ENCODE assay signal across 10 cellular contexts in the genomic region with DNA sequence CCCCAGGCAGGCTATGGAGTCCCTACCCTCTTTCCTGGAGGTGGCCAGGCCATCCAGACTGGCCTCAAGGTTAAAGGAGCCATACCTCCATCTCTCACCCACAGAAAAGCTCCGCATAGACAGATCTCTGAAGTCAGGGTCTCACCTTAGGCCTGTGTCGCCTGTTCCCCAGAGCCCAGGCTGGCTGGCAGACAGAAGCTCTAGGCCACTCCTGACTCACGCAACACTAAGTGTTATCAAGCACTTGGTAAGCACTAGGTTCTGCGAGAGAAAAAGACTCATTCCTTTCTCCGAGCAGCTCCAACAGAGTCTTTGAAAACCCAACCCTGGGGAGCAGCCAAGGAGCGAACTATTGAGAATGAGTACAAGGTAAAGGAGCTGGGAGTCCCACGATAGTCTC. TPM values are rescaled to one million over a fixed set of nuclear protein-coding genes. Genes with fewer than 3 reads are reported as not detected.
DNase-seq lines count a peak whose midpoint lies in the region; ATAC-seq and TF ChIP-seq lines count a peak whose summit lies in the region.
"Had no signal": no experiment of that assay in that cellular context is flagged by ENCODE, and none has a peak within 500 bp of the region (broad histone marks: within the 10 kb centered on the region; RNA-seq: fewer than 3 reads in every experiment).

No MANE protein-coding gene starts in this region.

- H3K9me3 Mint-ChIP-seq in CD4-positive, alpha-beta T cell, result no peaks in the 10 kb centered on the region
- H3K9me3 Mint-ChIP-seq in Caco-2 (ENCODE audit: unreplicated experiment), result no peaks in the 10 kb centered on the region

- DNase-seq in CD4-positive, alpha-beta T cell, result peak in 1 of 10 experiments; percentile 5
- no peak for DNase-seq in neuronal stem cell (ENCODE audit: low spot score)
- no peak for DNase-seq in NK-92 (lab: John Stamatoyannopoulos, UW; ENCODE audit: unreplicated experiment)
- no peak for DNase-seq in DMS153 treated with DMSO at 0.1 percent for 48 hours (lab: John Stamatoyannopoulos, UW; ENCODE audit: unreplicated experiment)
- DNase-seq in Caco-2, result no peak
- DNase-seq: NCI-H1105, SIG-M5 had no signal

- H2AFZ ChIP-seq in KMS-11 (ENCODE audit: low read depth) (no peak overlapping the region), neuronal stem cell (ENCODE audit: low read length) (no peak overlapping the region)

- no peak overlapping the region for H4K91ac ChIP-seq in neuronal stem cell (ENCODE audit: low read depth, low read length, poor library complexity)

- no peak overlapping the region for H3K4me3 ChIP-seq in KMS-11 (IDR thresholded peaks at IDR 0.05; ENCODE audit: insufficient read depth, low read depth, low read length)
- H3K4me3 ChIP-seq in duodenal mucosa (ENCODE audit: low read depth in 1 of 2, low read length in 2 of 2), result peak overlapping the region; percentile 26 to 27
- no peak overlapping the region for H3K4me3 ChIP-seq in neuronal stem cell (ENCODE audit: low read length in 2 of 2)
- no peak overlapping the region for H3K4me3 ChIP-seq in Caco-2 (ENCODE audit: low read depth, low read length)

- H2BK15ac ChIP-seq in neuronal stem cell (ENCODE audit: low read length), result no peak overlapping the region

- intact Hi-C loops in CD4-positive, alpha-beta T cell (cut with DNase I, micrococcal nuclease), result loop anchor here (5.0 to 10.0 kb wide), 10 partner anchors 32 to 1933 kb away; partner anchors contain the start of genes ACAA2 (in 1 of the 2), C18orf32 (in 1 of the 2) and ME2 (in 1 of the 2)
- intact Hi-C loops in Caco-2 (cut with micrococcal nuclease; ENCODE audit: unreplicated experiment), result loop anchor here (10.0 kb wide), 1 partner anchor 160 kb away; no protein-coding TSS in a partner anchor

- no peak overlapping the region for H3K14ac ChIP-seq in neuronal stem cell (ENCODE audit: low read length)

- no peak overlapping the region for H2BK12ac ChIP-seq in neuronal stem cell (ENCODE audit: low read length)

- H3K27ac Mint-ChIP-seq in CD4-positive, alpha-beta T cell, result peak overlapping the region; percentile 99
- no peak overlapping the region for H3K27ac Mint-ChIP-seq in Caco-2 (ENCODE audit: unreplicated experiment)

- no peak for ATAC-seq in CD4-positive, alpha-beta T cell (ENCODE audit: poor library complexity)
- ATAC-seq in GM21390 (IDR thresholded peaks at IDR 0.05; ENCODE audit: unreplicated experiment), result no peak

- H2BK5ac ChIP-seq in neuronal stem cell (ENCODE audit: low read length), result no peak overlapping the region

- TF ChIP-seq CTCF in CD4-positive, alpha-beta T cell (IDR thresholded peaks at IDR 0.05), result no peak
- TF ChIP-seq CTCF in KMS-11 (conservative IDR thresholded peaks at IDR 0.05; ENCODE audit: low read depth, low read length) (no peak), Caco-2 (IDR thresholded peaks at IDR 0.05; ENCODE audit: insufficient read depth in 1 of 2, low read depth in 1 of 2, low read length in 1 of 2, severe bottlenecking in 1 of 2, unreplicated experiment in 1 of 2) (no peak)

- H3K79me2 ChIP-seq in KMS-11 (ENCODE audit: insufficient read depth, low read depth), result peaks cover 100% of the 10 kb centered on the region

- H3K27me3 Mint-ChIP-seq in CD4-positive, alpha-beta T cell, result no peaks in the 10 kb centered on the region
- no peaks in the 10 kb centered on the region for H3K27me3 Mint-ChIP-seq in Caco-2 (ENCODE audit: insufficient read depth, unreplicated experiment)

- no peak overlapping the region for H3K23ac ChIP-seq in neuronal stem cell (ENCODE audit: low read depth, low read length, poor library complexity)

- CTCF ChIA-PET in CD4-positive, alpha-beta T cell (lab: Charles Lee), result interaction anchor here (0.8 kb wide), 1 partner anchor 16 kb away, joined by 3 read pairs; no protein-coding TSS in a partner anchor
- CTCF ChIA-PET in Caco-2 (lab: Charles Lee), result no interaction called here

- H3K18ac ChIP-seq in neuronal stem cell (ENCODE audit: low read length), result peak overlapping the region; percentile 25

- no peak overlapping the region for H4K8ac ChIP-seq in neuronal stem cell (ENCODE audit: low read depth, low read length)

- H2BK120ac ChIP-seq in neuronal stem cell (ENCODE audit: low read depth, low read length), result no peak overlapping the region

- WGBS in neuronal stem cell (ENCODE audit: extremely low coverage in 2 of 2, insufficient read length in 2 of 2, insufficient replicate concordance in 1 of 2), 2 donors, result no CpG with 5 or more reads among the region's 7 CpGs

- no peaks in the 10 kb centered on the region for H3K79me1 ChIP-seq in neuronal stem cell (ENCODE audit: low read depth, low read length)

- BruUV-seq in Caco-2 (replicated peaks; lab: Mats Ljungman, UMichigan), result no TSS peak

- POLR2A ChIA-PET in CD4-positive, alpha-beta T cell (lab: Charles Lee), result interaction anchor here (0.8 to 1.5 kb wide), 5 partner anchors 8 to 100 kb away, joined by 3 to 5 read pairs (median 3); no protein-coding TSS in a partner anchor
- POLR2A ChIA-PET in Caco-2 (lab: Charles Lee), result interaction anchor here (0.6 kb wide), 1 partner anchor 294 kb away, joined by 4 read pairs; no protein-coding TSS in a partner anchor

- H3K4ac ChIP-seq in neuronal stem cell (ENCODE audit: low read length), result no peak overlapping the region

- H3K4me1 Mint-ChIP-seq in CD4-positive, alpha-beta T cell (ENCODE audit: low read depth), result peaks cover 95% of the 10 kb centered on the region
- H3K4me1 Mint-ChIP-seq in Caco-2 (ENCODE audit: low read depth, unreplicated experiment), result peaks cover 24% of the 10 kb centered on the region

- H3K27me3 ChIP-seq in CD4-positive, alpha-beta T cell (ENCODE audit: control insufficient read depth, insufficient read depth, low read length), result no peaks in the 10 kb centered on the region
- H3K27me3 ChIP-seq in KMS-11 (ENCODE audit: insufficient read depth, low read depth) (no peaks in the 10 kb centered on the region), duodenal mucosa (ENCODE audit: control insufficient read depth in 1 of 2, insufficient read depth in 2 of 2, low read length in 2 of 2) (no peaks in the 10 kb centered on the region), neuronal stem cell (ENCODE audit: control insufficient read depth in 3 of 3, insufficient read depth in 3 of 3, low read depth in 1 of 3, low read length in 3 of 3) (peaks cover 0 to 26% (median 9%) of the 10 kb centered on the region in 3 experiments), Caco-2 (replicated peaks; ENCODE audit: control insufficient read depth, insufficient read depth, low read length) (no peaks in the 10 kb centered on the region)

- H3K4me1 ChIP-seq in KMS-11 (ENCODE audit: low read depth, poor library complexity, severe bottlenecking), result peaks cover 80% of the 10 kb centered on the region
- H3K4me1 ChIP-seq in duodenal mucosa (ENCODE audit: control insufficient read depth in 1 of 2, insufficient read depth in 2 of 2, low read length in 2 of 2), result peaks cover 82 to 83% of the 10 kb centered on the region in 2 donors
- H3K4me1 ChIP-seq in neuronal stem cell (ENCODE audit: control insufficient read depth in 2 of 2, insufficient read depth in 1 of 2, low read depth in 1 of 2, low read length in 2 of 2), result peaks cover 27 to 33% of the 10 kb centered on the region in 2 donors
- peaks cover 61% of the 10 kb centered on the region for H3K4me1 ChIP-seq in Caco-2

- no peak overlapping the region for H2AK5ac ChIP-seq in neuronal stem cell (ENCODE audit: low read depth, low read length)

- H3K27ac ChIP-seq in CD4-positive, alpha-beta T cell (ENCODE audit: low read depth, low read length), result no peak overlapping the region
- H3K27ac ChIP-seq in KMS-11 (no peak overlapping the region), duodenal mucosa (ENCODE audit: low read depth, low read length) (peak overlapping the region; percentile 26), neuronal stem cell (replicated peaks; ENCODE audit: low read length) (no peak overlapping the region)

- H3K4me2 ChIP-seq in KMS-11 (peak overlapping the region; percentile 95), neuronal stem cell (ENCODE audit: insufficient read depth, low read length, poor library complexity, severe bottlenecking) (no peak overlapping the region)

- peaks cover 94% of the 10 kb centered on the region for H4K20me1 ChIP-seq in KMS-11 (ENCODE audit: insufficient read depth)

- H3K36me3 ChIP-seq in KMS-11 (ENCODE audit: insufficient read depth) (peaks cover 34% of the 10 kb centered on the region; the same call in 1 of the 2 replicates), duodenal mucosa (ENCODE audit: control insufficient read depth in 1 of 2, insufficient read depth in 2 of 2, low read length in 2 of 2) (peaks cover 5 to 28% of the 10 kb centered on the region in 2 donors), neuronal stem cell (replicated peaks in 1 of 2; ENCODE audit: control insufficient read depth in 2 of 2, insufficient read depth in 2 of 2, low read length in 2 of 2) (peaks cover 0 to 25% of the 10 kb centered on the region in 2 donors), Caco-2 (ENCODE audit: control insufficient read depth, insufficient read depth, low read length) (no peaks in the 10 kb centered on the region; the same call in 1 of the 2 replicates)

- H3K36me3 Mint-ChIP-seq in CD4-positive, alpha-beta T cell (ENCODE audit: low read depth), result peaks cover 63% of the 10 kb centered on the region
- H3K36me3 Mint-ChIP-seq in Caco-2 (ENCODE audit: insufficient read depth, unreplicated experiment), result peaks cover 31% of the 10 kb centered on the region

- H3K9ac ChIP-seq in KMS-11 (no peak overlapping the region), duodenal mucosa (ENCODE audit: low read depth in 1 of 2, low read length in 2 of 2) (peak overlapping the region in 1 of 2 donors; percentile 21), neuronal stem cell (ENCODE audit: low read depth, low read length, poor library complexity) (no peak overlapping the region)

- H3K9me3 ChIP-seq in CD4-positive, alpha-beta T cell (ENCODE audit: control insufficient read depth, low read length), result no peaks in the 10 kb centered on the region
- H3K9me3 ChIP-seq in duodenal mucosa (ENCODE audit: control insufficient read depth in 1 of 2, low read length in 2 of 2) (no peaks in the 10 kb centered on the region), neuronal stem cell (replicated peaks in 1 of 2; ENCODE audit: control insufficient read depth in 2 of 2, insufficient read depth in 1 of 2, low read depth in 1 of 2, low read length in 2 of 2) (no peaks in the 10 kb centered on the region), Caco-2 (no peaks in the 10 kb centered on the region)

- peak overlapping the region; percentile 83 for H3K4me3 Mint-ChIP-seq in CD4-positive, alpha-beta T cell
- H3K4me3 Mint-ChIP-seq in Caco-2 (ENCODE audit: unreplicated experiment), result no peak overlapping the region

RNA-seq across cellular contexts. Expression of gene SMAD7, which starts 6.1 kb away (rescaled TPM):
- total RNA-seq in CD4-positive, alpha-beta T cell, result 100 to 1,000 TPM; 244 to 254 TPM
- 0.57 TPM for polyA plus RNA-seq in neuronal stem cell (2013, experiment 1 of 2)
- polyA plus RNA-seq in neuronal stem cell (2013, experiment 2 of 2), result 0.79 TPM
- 9.3 and 9.5 TPM in 2 replicates for total RNA-seq in Caco-2 (2022)

Comparison
In these comparisons a context has a peak if more than half of its experiments do, and no peak if none do; other contexts are left out.
1. H3K4me3 ChIP-seq: peak in duodenal mucosa (2 of 2); none in KMS-11 (single experiment), neuronal stem cell (0 of 2) and Caco-2 (single experiment).
2. RNA of gene SMAD7, which starts 6.1 kb away (total RNA-seq): 244 to 254 TPM in CD4-positive, alpha-beta T cell; 9.3 to 9.5 TPM in Caco-2; every median in the first group is over 10 times any median in the second.